Comparison of ENCODE assay signal across 14 cellular contexts in the genomic region with DNA sequence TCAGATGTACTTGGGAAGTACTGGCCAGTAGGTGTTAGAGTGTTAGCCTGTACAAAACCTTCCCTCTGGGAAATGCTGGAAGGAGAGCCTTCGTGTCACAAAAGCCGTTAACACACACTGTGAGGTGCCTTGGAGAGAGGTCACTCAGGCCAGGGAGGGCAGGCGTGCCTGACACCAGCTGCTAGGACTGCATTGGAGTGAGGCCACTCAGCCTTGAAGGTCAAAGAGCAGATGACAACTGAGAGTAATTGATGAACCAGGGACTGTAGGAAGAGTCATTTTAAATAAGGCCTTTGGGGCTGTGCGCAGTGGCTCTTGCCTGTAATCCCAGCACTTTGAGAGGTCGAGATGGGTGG. TPM values are rescaled to one million over a fixed set of nuclear protein-coding genes. Genes with fewer than 3 reads are reported as not detected.
DNase-seq lines count a peak whose midpoint lies in the region; ATAC-seq, FAIRE-seq and TF ChIP-seq lines count a peak whose summit lies in the region.
"Had no signal": no experiment of that assay in that cellular context is flagged by ENCODE, and none has a peak within 500 bp of the region (broad histone marks: within the 10 kb centered on the region; RNA-seq: fewer than 3 reads in every experiment).

No MANE protein-coding gene starts in this region.

- peaks cover 9% of the 10 kb centered on the region for H3K36me3 Mint-ChIP-seq in neural progenitor cell
- H3K36me3 Mint-ChIP-seq: activated naive CD8-positive, alpha-beta T cell treated with anti-CD3 and anti-CD28 coated beads, Interleukin-2, amount 10 ng/mL, durations not matched to agents 7 days and 5 days; naive B cell had no signal

- H3K4me3 Mint-ChIP-seq in neural progenitor cell, result peak overlapping the region; percentile 46
- H3K4me3 Mint-ChIP-seq: activated naive CD8-positive, alpha-beta T cell treated with anti-CD3 and anti-CD28 coated beads, Interleukin-2, amount 10 ng/mL, durations not matched to agents 7 days and 5 days; B cell; naive B cell; T-helper 2 cell treated with Interferon-gamma antibody and Interleukin-4, amounts not matched to agents 5 μg/mL and 100 μg/mL, for 36 hours had no signal

- DNase-seq in RCC 7860 (ENCODE audit: low spot score) (peak; percentile 73), endothelial cell of umbilical vein (ENCODE audit: low read depth, low spot score) (no peak), neural progenitor cell (ENCODE audit: low spot score) (no peak), lower leg skin (ENCODE audit: low spot score in 2 of 2) (no peak), NCI-H1694 treated with DMSO at 0.1 percent for 48 hours (lab: John Stamatoyannopoulos, UW) (no peak), NCI-H774 (lab: John Stamatoyannopoulos, UW) (no peak)
- DNase-seq: activated naive CD8-positive, alpha-beta T cell treated with anti-CD3 and anti-CD28 coated beads, Interleukin-2, amount 10 ng/mL, durations not matched to agents 7 days and 5 days; KG1; naive B cell; stimulated activated CD4-positive, alpha-beta T cell treated with anti-CD3 and anti-CD28 coated beads, Interleukin-12 subunit alpha, Interleukin-12 subunit beta, amount 100 ng/mL, for 4 hours had no signal

- H3F3A ChIP-seq in neural progenitor cell (ENCODE audit: low read depth), result no peaks in the 10 kb centered on the region

- H3K9me1 ChIP-seq in endothelial cell of umbilical vein (replicated peaks; ENCODE audit: control insufficient read depth, extremely low read depth, insufficient read depth, low read length), result no peaks in the 10 kb centered on the region

- intact Hi-C loops in endothelial cell of umbilical vein (cut with micrococcal nuclease) (no loop called here), lower leg skin (cut with DNase I; ENCODE audit: low total_unique reads) (no loop called here)

- no peaks in the 10 kb centered on the region for H3K27me3 Mint-ChIP-seq in neural progenitor cell (ENCODE audit: insufficient read depth, low read depth)

- no peak for TF ChIP-seq POLR2A in endothelial cell of umbilical vein (IDR thresholded peaks at IDR 0.05; ENCODE audit: low read depth, low read length)
- no peak for TF ChIP-seq POLR2A in lower leg skin (IDR thresholded peaks at IDR 0.05)

- H3K36me3 ChIP-seq in BLaER1, result no peaks in the 10 kb centered on the region; the same call in none of the 2 replicates
- H3K36me3 ChIP-seq in endothelial cell of umbilical vein (ENCODE audit: control insufficient read depth in 2 of 2, extremely low read depth in 1 of 2, insufficient read depth in 2 of 2, low read length in 2 of 2), result no peaks in the 10 kb centered on the region
- H3K36me3 ChIP-seq in neural progenitor cell, result no peaks in the 10 kb centered on the region

- H3K4me2 ChIP-seq in BLaER1 (peak overlapping the region; percentile 57), endothelial cell of umbilical vein (ENCODE audit: insufficient read depth, low read length) (peak overlapping the region; percentile 60), neural progenitor cell (no peak overlapping the region)

- H3K4me3 ChIP-seq in BLaER1 (no peak overlapping the region), endothelial cell of umbilical vein (replicated peaks in 1 of 3; ENCODE audit: insufficient read depth in 1 of 3, low read depth in 1 of 3, low read length in 3 of 3) (no peak overlapping the region), neural progenitor cell (no peak overlapping the region), lower leg skin (ENCODE audit: low read depth, poor library complexity, severe bottlenecking) (no peak overlapping the region)

- peaks cover 99% of the 10 kb centered on the region for H4K20me1 ChIP-seq in BLaER1
- H4K20me1 ChIP-seq in endothelial cell of umbilical vein (replicated peaks; ENCODE audit: control insufficient read depth, extremely low read depth, insufficient read depth, low read length), result no peaks in the 10 kb centered on the region
- H4K20me1 ChIP-seq in neural progenitor cell (ENCODE audit: low read depth), result peaks cover 85% of the 10 kb centered on the region

- H3K27ac Mint-ChIP-seq in neural progenitor cell, result peak overlapping the region; percentile 91
- H3K27ac Mint-ChIP-seq: activated naive CD8-positive, alpha-beta T cell treated with anti-CD3 and anti-CD28 coated beads, Interleukin-2, amount 10 ng/mL, durations not matched to agents 7 days and 5 days; B cell; T-helper 2 cell treated with Interferon-gamma antibody and Interleukin-4, amounts not matched to agents 5 μg/mL and 100 μg/mL, for 36 hours had no signal

- H3K27ac ChIP-seq in BLaER1 (peak overlapping the region; percentile 14; the same call in 1 of the 2 replicates), endothelial cell of umbilical vein (ENCODE audit: insufficient read depth, low read depth, low read length) (peak overlapping the region; percentile 94), neural progenitor cell (no peak overlapping the region)

- H3K9me3 ChIP-seq in BLaER1 (no peaks in the 10 kb centered on the region), endothelial cell of umbilical vein (replicated peaks; ENCODE audit: control insufficient read depth, insufficient read depth, low read length) (no peaks in the 10 kb centered on the region), neural progenitor cell (ENCODE audit: low read depth) (no peaks in the 10 kb centered on the region)

- no peaks in the 10 kb centered on the region for H3K9me3 Mint-ChIP-seq in neural progenitor cell
- H3K9me3 Mint-ChIP-seq: activated naive CD8-positive, alpha-beta T cell treated with anti-CD3 and anti-CD28 coated beads, Interleukin-2, amount 10 ng/mL, durations not matched to agents 7 days and 5 days; naive B cell; T-helper 2 cell treated with Interferon-gamma antibody and Interleukin-4, amounts not matched to agents 5 μg/mL and 100 μg/mL, for 36 hours had no signal

- dilution Hi-C loops in endothelial cell of umbilical vein (cut with MboI; ENCODE audit: extremely low pct_ligation_motif_present, low sequenced_read_pairs), result no loop called here

- H3K79me2 ChIP-seq in endothelial cell of umbilical vein (ENCODE audit: control insufficient read depth, insufficient read depth, low read length) (peaks cover 88% of the 10 kb centered on the region), neural progenitor cell (ENCODE audit: low read depth) (peaks cover 83% of the 10 kb centered on the region)

- ATAC-seq in HG02623 (IDR thresholded peaks at IDR 0.05; ENCODE audit: unreplicated experiment), result no peak

- H2AFZ ChIP-seq in endothelial cell of umbilical vein (ENCODE audit: low read depth, low read length), result no peak overlapping the region
- H2AFZ ChIP-seq in neural progenitor cell (replicated peaks), result no peak overlapping the region

- peak; percentile 77 for FAIRE-seq in RCC 7860 (lab: Jason Lieb, UNC)
- no peak for FAIRE-seq in endothelial cell of umbilical vein (lab: Jason Lieb, UNC)

- POLR2A ChIA-PET in endothelial cell of umbilical vein (lab: Charles Lee), result interaction anchor here (0.7 to 1.0 kb wide), 2 partner anchors 17 to 45 kb away, joined by 3 read pairs; no protein-coding TSS in a partner anchor

- H3K9ac ChIP-seq in BLaER1 (no peak overlapping the region), endothelial cell of umbilical vein (replicated peaks; ENCODE audit: extremely low read depth, insufficient read depth, low read length) (peak overlapping the region; percentile 27), neural progenitor cell (no peak overlapping the region)

- H3K4me1 ChIP-seq in BLaER1, result peaks cover 65% of the 10 kb centered on the region
- H3K4me1 ChIP-seq in endothelial cell of umbilical vein (ENCODE audit: control insufficient read depth, extremely low read depth, insufficient read depth, low read length), result peaks cover 65% of the 10 kb centered on the region
- H3K4me1 ChIP-seq in neural progenitor cell, result peaks cover 11% of the 10 kb centered on the region

- no peaks in the 10 kb centered on the region for H3K27me3 ChIP-seq in BLaER1
- H3K27me3 ChIP-seq in endothelial cell of umbilical vein (ENCODE audit: control insufficient read depth in 2 of 2, insufficient read depth in 2 of 2, low read length in 2 of 2), result no peaks in the 10 kb centered on the region
- no peaks in the 10 kb centered on the region for H3K27me3 ChIP-seq in neural progenitor cell

- CTCF ChIA-PET in endothelial cell of umbilical vein (lab: Charles Lee), result interaction anchor here (0.6 to 6.5 kb wide), 8 partner anchors 9 to 58 kb away, joined by 3 to 65 read pairs (median 6); no protein-coding TSS in a partner anchor

- 52 to 54% methylated on average over 5 of the region's 5 CpGs for WGBS in lower leg skin, 2 donors

- TF ChIP-seq CTCF in endothelial cell of umbilical vein (IDR thresholded peaks at IDR 0.05; ENCODE audit: extremely low read depth in 1 of 2, insufficient read depth in 1 of 2, low read depth in 1 of 2, low read length in 2 of 2) (no peak), neural progenitor cell (IDR thresholded peaks at IDR 0.05) (no peak), lower leg skin (IDR thresholded peaks at IDR 0.05) (no peak)

- BruUV-seq in endothelial cell of umbilical vein (replicated peaks; lab: Mats Ljungman, UMichigan), result no TSS peak

- peaks cover 61% of the 10 kb centered on the region for H3K4me1 Mint-ChIP-seq in neural progenitor cell
- H3K4me1 Mint-ChIP-seq: activated naive CD8-positive, alpha-beta T cell treated with anti-CD3 and anti-CD28 coated beads, Interleukin-2, amount 10 ng/mL, durations not matched to agents 7 days and 5 days; B cell; naive B cell had no signal

TF ChIP-seq in endothelial cell of umbilical vein, 7 proteins besides CTCF, POLR2A, EP300 and RAD21 (continues in another document):
- TF ChIP-seq EZH2 (IDR thresholded peaks at IDR 0.05; ENCODE audit: borderline replicate concordance, low read depth, low read length, severe bottlenecking) (no peak), JUN (IDR thresholded peaks at IDR 0.05; ENCODE audit: borderline replicate concordance, insufficient read depth, insufficient read length, low read depth) (no peak), FOS (IDR thresholded peaks at IDR 0.05; ENCODE audit: borderline replicate concordance, insufficient read depth, low read length) (no peak), MYC (IDR thresholded peaks at IDR 0.05; ENCODE audit: low read depth, low read length) (no peak)
- TF ChIP-seq, protein P1, sequence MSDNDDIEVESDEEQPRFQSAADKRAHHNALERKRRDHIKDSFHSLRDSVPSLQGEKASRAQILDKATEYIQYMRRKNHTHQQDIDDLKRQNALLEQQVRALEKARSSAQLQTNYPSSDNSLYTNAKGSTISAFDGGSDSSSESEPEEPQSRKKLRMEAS (IDR thresholded peaks at IDR 0.05; ENCODE audit: insufficient read depth, insufficient read length), result no peak

RNA-seq across cellular contexts. Expression of gene ASAP2, which starts 45.4 kb away (rescaled TPM):
- 75.8 and 79.2 TPM in 2 replicates for total RNA-seq in endothelial cell of umbilical vein
- polyA plus RNA-seq in endothelial cell of umbilical vein, result 26.4 and 31.1 TPM in 2 replicates
- 31.6 and 32.0 TPM in 2 replicates for polyA plus RNA-seq in endothelial cell of umbilical vein (2011; cell fraction: cytosol; rRNA removed)
- polyA plus RNA-seq in endothelial cell of umbilical vein (2011; cell fraction: nucleus; rRNA removed), result 85.8 and 94.0 TPM in 2 replicates
- polyA plus RNA-seq in endothelial cell of umbilical vein (2012), result 39.1 and 42.5 TPM in 2 replicates
- polyA minus RNA-seq in endothelial cell of umbilical vein, result 66.1 and 67.7 TPM in 2 replicates
- 7.3 TPM for polyA minus RNA-seq in endothelial cell of umbilical vein (2011; cell fraction: cytosol; rRNA and poly(A)+ RNA removed)
- polyA minus RNA-seq in endothelial cell of umbilical vein (2011; cell fraction: nucleus; rRNA and poly(A)+ RNA removed), result 92.1 and 117 TPM in 2 replicates
- total RNA-seq in neural progenitor cell (ENCODE audit: low replicate concordance), result 26.1 and 31.7 TPM in 2 replicates
- 10 to 100 TPM; 30.4 to 40.7 (median 33.1) TPM for total RNA-seq in lower leg skin
- total RNA-seq: activated naive CD8-positive, alpha-beta T cell treated with anti-CD3 and anti-CD28 coated beads, Interleukin-2, amount 10 ng/mL, durations not matched to agents 7 days and 5 days; B cell had no signal
